ENCODE assay signal across 9 cellular contexts in the genomic region with DNA sequence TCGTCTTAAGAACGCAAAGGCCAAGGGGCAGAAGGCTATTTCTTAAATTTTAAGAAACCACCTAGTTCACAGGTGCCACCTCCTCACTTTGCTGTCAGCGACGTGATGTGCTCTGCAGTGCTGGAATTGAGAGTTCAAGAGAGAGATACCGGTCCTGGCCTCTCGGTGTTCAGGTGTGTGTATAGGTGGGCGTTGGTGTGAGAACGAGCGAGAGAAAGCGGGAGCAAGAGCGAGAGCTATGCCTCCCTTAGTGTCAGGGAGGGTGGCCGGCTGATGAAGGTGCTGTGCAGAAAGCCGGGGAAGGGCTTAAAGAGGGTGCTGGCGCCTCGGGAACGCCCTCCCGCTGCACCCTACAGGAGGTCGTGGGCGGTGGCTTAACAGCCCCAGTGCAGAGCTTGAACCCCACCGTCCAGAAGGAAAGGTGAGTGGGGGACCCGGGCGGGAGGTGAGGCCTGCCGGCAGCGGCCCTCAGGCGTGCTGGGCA.
DNase-seq lines count a peak whose midpoint lies in the region; ATAC-seq, FAIRE-seq and TF ChIP-seq lines count a peak whose summit lies in the region.
"Had no signal": no experiment of that assay in that cellular context is flagged by ENCODE, and none has a peak within 500 bp of the region (broad histone marks: within the 10 kb centered on the region; RNA-seq: fewer than 3 reads in every experiment).

No MANE protein-coding gene starts in this region.

- peak overlapping the region; percentile 95 for H3K4me2 ChIP-seq in GM12878 (ENCODE audit: control insufficient read depth, insufficient read depth)

- SMC1A ChIA-PET in GM12878 (lab: Charles Lee; ENCODE audit: uncharacterized antibody, unreplicated experiment), result interaction anchor here (0.7 to 3.4 kb wide), 3 partner anchors 64 to 115 kb away, joined by 3 to 20 read pairs (median 3); no protein-coding TSS in a partner anchor

- no peaks in the 10 kb centered on the region for H3K9me3 ChIP-seq in CD8-positive, alpha-beta memory T cell (ENCODE audit: low read length)
- H3K9me3 ChIP-seq in HUES64 (ENCODE audit: insufficient read depth, low read depth, low read length) (peaks cover 7% of the 10 kb centered on the region; the same call in 1 of the 2 replicates), GM12878 (replicated peaks; ENCODE audit: control insufficient read depth, insufficient read depth, low read length) (peaks cover 4% of the 10 kb centered on the region; the same call in 2 of the 3 replicates)

- intact Hi-C loops in GM12878 (cut with micrococcal nuclease; ENCODE audit: unreplicated experiment), result loop anchor here (5.0 to 10.0 kb wide), 2 partner anchors 102 to 230 kb away; no protein-coding TSS in a partner anchor

- H3K79me2 ChIP-seq in GM12878 (ENCODE audit: control insufficient read depth, insufficient read depth, low read length), result peaks cover 7% of the 10 kb centered on the region

- peaks cover 0 to 7% (median 0%) of the 10 kb centered on the region in 3 donors for H3K36me3 Mint-ChIP-seq in CD8-positive, alpha-beta memory T cell
- peaks cover 10% of the 10 kb centered on the region for H3K36me3 Mint-ChIP-seq in nephron (ENCODE audit: low read depth)

- H3K4me3 Mint-ChIP-seq in CD8-positive, alpha-beta memory T cell, result peak overlapping the region; percentile 64 to 89 (median 71)
- peak overlapping the region; percentile 66 to 82 (median 72) for H3K4me3 Mint-ChIP-seq in nephron

- TF ChIP-seq POLR2A in GM12878 (IDR thresholded peaks at IDR 0.05; ENCODE audit: low read depth, low read length), result no peak

- H3K4me3 ChIP-seq in CD8-positive, alpha-beta memory T cell (ENCODE audit: low read length), result no peak overlapping the region
- H3K4me3 ChIP-seq in HUES64 (ENCODE audit: low read length), result peak overlapping the region; percentile 68
- H3K4me3 ChIP-seq in GM12878, result peak overlapping the region; percentile 83

- CTCF ChIA-PET in CD8-positive, alpha-beta memory T cell (lab: Charles Lee), result no interaction called here
- CTCF ChIA-PET in GM12878 (lab: Yijun Ruan, JAX), result interaction anchor here (0.6 to 6.4 kb wide), 7 partner anchors 10 to 119 kb away, joined by 3 to 47 read pairs (median 6); no protein-coding TSS in a partner anchor

- H3K27ac ChIP-seq in CD8-positive, alpha-beta memory T cell (ENCODE audit: low read depth, low read length), result no peak overlapping the region
- no peak overlapping the region for H3K27ac ChIP-seq in HUES64 (ENCODE audit: low read depth, low read length)
- H3K27ac ChIP-seq in GM12878 (ENCODE audit: control insufficient read depth, insufficient read depth), result no peak overlapping the region

- peak overlapping the region in 1 of 8 donors; percentile 43 for H3K27ac Mint-ChIP-seq in CD8-positive, alpha-beta memory T cell
- H3K27ac Mint-ChIP-seq in nephron, result no peak overlapping the region

- H4K20me1 ChIP-seq in GM12878 (ENCODE audit: control insufficient read depth, insufficient read depth), result no peaks in the 10 kb centered on the region

- FAIRE-seq in GM12878 (lab: Jason Lieb, UNC), result no peak

- H3K27me3 Mint-ChIP-seq in CD8-positive, alpha-beta memory T cell, result peaks cover 61 to 85% of the 10 kb centered on the region in 2 donors
- peaks cover 89% of the 10 kb centered on the region for H3K27me3 Mint-ChIP-seq in nephron (ENCODE audit: low read depth)

- in situ Hi-C loops in GM12878 (cut with MboI), result loop anchor here (10.0 kb wide), 1 partner anchor 200 kb away; no protein-coding TSS in a partner anchor

- peak overlapping the region; percentile 46 for H2AFZ ChIP-seq in GM12878 (ENCODE audit: control insufficient read depth, low read depth, low read length)

- H3K9me3 Mint-ChIP-seq in CD8-positive, alpha-beta memory T cell, result peaks cover 8 to 21% (median 16%) of the 10 kb centered on the region in 5 donors
- peaks cover 31% of the 10 kb centered on the region for H3K9me3 Mint-ChIP-seq in nephron

- no peak for TF ChIP-seq EP300 in GM12878 (IDR thresholded peaks at IDR 0.05; ENCODE audit: borderline replicate concordance in 1 of 2, control insufficient read depth in 1 of 2, low read depth in 2 of 2, low read length in 2 of 2)

- POLR2A ChIA-PET in CD8-positive, alpha-beta memory T cell (lab: Charles Lee), result no interaction called here
- POLR2A ChIA-PET in GM12878 (lab: Charles Lee), result no interaction called here

- TF ChIP-seq CTCF in GM12878 (IDR thresholded peaks at IDR 0.05 in 2 of 3, conservative IDR thresholded peaks at IDR 0.05 in 1 of 3; ENCODE audit: control insufficient read depth in 2 of 3, extremely low read depth in 1 of 3, insufficient read depth in 1 of 3, low read depth in 3 of 3, low read length in 3 of 3) (no peak), nephron (IDR thresholded peaks at IDR 0.05; ENCODE audit: unreplicated experiment in 3 of 3) (no peak)

- RAD21 ChIA-PET in GM12878 (lab: Charles Lee; ENCODE audit: unreplicated experiment), result interaction anchor here (0.8 to 4.9 kb wide), 5 partner anchors 64 to 205 kb away, joined by 3 to 25 read pairs (median 20); no protein-coding TSS in a partner anchor

- peaks cover 68% of the 10 kb centered on the region for H3K27me3 ChIP-seq in CD8-positive, alpha-beta memory T cell (ENCODE audit: insufficient read depth, low read length, poor library complexity, severe bottlenecking)
- peaks cover 77% of the 10 kb centered on the region for H3K27me3 ChIP-seq in HUES64 (ENCODE audit: insufficient read depth, low read length)
- peaks cover 16 to 18% of the 10 kb centered on the region in 2 experiments for H3K27me3 ChIP-seq in GM12878 (replicated peaks in 1 of 2; ENCODE audit: control insufficient read depth in 2 of 2, insufficient read depth in 2 of 2, low read length in 1 of 2)

- peak; percentile 5; the same call in 2 of the 3 replicates for ATAC-seq in GM12878

- H3K4me1 ChIP-seq in CD8-positive, alpha-beta memory T cell (ENCODE audit: insufficient read depth, low read length), result peaks cover 36% of the 10 kb centered on the region
- H3K4me1 ChIP-seq in HUES64 (ENCODE audit: insufficient read depth, low read length) (peaks cover 2% of the 10 kb centered on the region; the same call in 1 of the 2 replicates), GM12878 (ENCODE audit: control insufficient read depth, insufficient read depth, low read length) (peaks cover 15% of the 10 kb centered on the region)

- BruUV-seq in GM12878 (replicated peaks; lab: Mats Ljungman, UMichigan), result no TSS peak

- no peaks in the 10 kb centered on the region for H3K36me3 ChIP-seq in CD8-positive, alpha-beta memory T cell (ENCODE audit: insufficient read depth, low read length)
- H3K36me3 ChIP-seq in HUES64 (ENCODE audit: insufficient read depth, low read length) (no peaks in the 10 kb centered on the region), GM12878 (ENCODE audit: control insufficient read depth in 2 of 2, insufficient read depth in 2 of 2, low read length in 1 of 2) (no peaks in the 10 kb centered on the region)

- H3K9ac ChIP-seq in HUES64 (ENCODE audit: low read depth, low read length) (no peak overlapping the region), GM12878 (ENCODE audit: control insufficient read depth, insufficient read depth, low read length) (no peak overlapping the region)

- no peak for DNase-seq in CD8-positive, alpha-beta memory T cell
- DNase-seq in GM12878 (ENCODE audit: low read depth, low spot score), result no peak
- DNase-seq in SIG-M5 (lab: John Stamatoyannopoulos, UW), result no peak
- DNase-seq in mucosa of gallbladder (ENCODE audit: low spot score), result no peak
- no peak for DNase-seq in HPDE6-E6E7 (ENCODE audit: extremely low spot score)
- no peak for DNase-seq in hepatic stellate cell (ENCODE audit: low spot score)
- DNase-seq: activated effector memory CD4-positive, alpha-beta T cell treated with Interleukin-2 at 50 U/mL for 16 hours had no signal

- H3K4me1 Mint-ChIP-seq in CD8-positive, alpha-beta memory T cell, result peaks cover 38 to 46% (median 46%) of the 10 kb centered on the region in 3 donors
- peaks cover 34% of the 10 kb centered on the region for H3K4me1 Mint-ChIP-seq in nephron

- no peak for TF ChIP-seq RAD21 in GM12878 (IDR thresholded peaks at IDR 0.05; ENCODE audit: insufficient read depth, low read depth, low read length)

- 7% methylated on average over 25 of the region's 25 CpGs for WGBS in HUES64
- WGBS in GM12878 (ENCODE audit: insufficient coverage, insufficient replicate concordance, low lambda C conversion rate, missing lambda C conversion rate), result 4% methylated on average over 25 of the region's 25 CpGs

TF ChIP-seq in GM12878, 131 proteins besides CTCF, POLR2A, EP300 and RAD21 (continues in another document):
- no peak for TF ChIP-seq SIN3A (IDR thresholded peaks at IDR 0.05; ENCODE audit: low read depth, low read length)
- TF ChIP-seq, protein P1, sequence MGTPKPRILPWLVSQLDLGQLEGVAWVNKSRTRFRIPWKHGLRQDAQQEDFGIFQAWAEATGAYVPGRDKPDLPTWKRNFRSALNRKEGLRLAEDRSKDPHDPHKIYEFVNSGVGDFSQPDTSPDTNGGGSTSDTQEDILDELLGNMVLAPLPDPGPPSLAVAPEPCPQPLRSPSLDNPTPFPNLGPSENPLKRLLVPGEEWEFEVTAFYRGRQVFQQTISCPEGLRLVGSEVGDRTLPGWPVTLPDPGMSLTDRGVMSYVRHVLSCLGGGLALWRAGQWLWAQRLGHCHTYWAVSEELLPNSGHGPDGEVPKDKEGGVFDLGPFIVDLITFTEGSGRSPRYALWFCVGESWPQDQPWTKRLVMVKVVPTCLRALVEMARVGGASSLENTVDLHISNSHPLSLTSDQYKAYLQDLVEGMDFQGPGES (IDR thresholded peaks at IDR 0.05), result no peak
- TF ChIP-seq, protein P2, sequence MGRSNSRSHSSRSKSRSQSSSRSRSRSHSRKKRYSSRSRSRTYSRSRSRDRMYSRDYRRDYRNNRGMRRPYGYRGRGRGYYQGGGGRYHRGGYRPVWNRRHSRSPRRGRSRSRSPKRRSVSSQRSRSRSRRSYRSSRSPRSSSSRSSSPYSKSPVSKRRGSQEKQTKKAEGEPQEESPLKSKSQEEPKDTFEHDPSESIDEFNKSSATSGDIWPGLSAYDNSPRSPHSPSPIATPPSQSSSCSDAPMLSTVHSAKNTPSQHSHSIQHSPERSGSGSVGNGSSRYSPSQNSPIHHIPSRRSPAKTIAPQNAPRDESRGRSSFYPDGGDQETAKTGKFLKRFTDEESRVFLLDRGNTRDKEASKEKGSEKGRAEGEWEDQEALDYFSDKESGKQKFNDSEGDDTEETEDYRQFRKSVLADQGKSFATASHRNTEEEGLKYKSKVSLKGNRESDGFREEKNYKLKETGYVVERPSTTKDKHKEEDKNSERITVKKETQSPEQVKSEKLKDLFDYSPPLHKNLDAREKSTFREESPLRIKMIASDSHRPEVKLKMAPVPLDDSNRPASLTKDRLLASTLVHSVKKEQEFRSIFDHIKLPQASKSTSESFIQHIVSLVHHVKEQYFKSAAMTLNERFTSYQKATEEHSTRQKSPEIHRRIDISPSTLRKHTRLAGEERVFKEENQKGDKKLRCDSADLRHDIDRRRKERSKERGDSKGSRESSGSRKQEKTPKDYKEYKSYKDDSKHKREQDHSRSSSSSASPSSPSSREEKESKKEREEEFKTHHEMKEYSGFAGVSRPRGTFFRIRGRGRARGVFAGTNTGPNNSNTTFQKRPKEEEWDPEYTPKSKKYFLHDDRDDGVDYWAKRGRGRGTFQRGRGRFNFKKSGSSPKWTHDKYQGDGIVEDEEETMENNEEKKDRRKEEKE (IDR thresholded peaks at IDR 0.05), result no peak
- no peak for TF ChIP-seq STAT3 (IDR thresholded peaks at IDR 0.05; ENCODE audit: low read depth, low read length)
- TF ChIP-seq SPI1 (IDR thresholded peaks at IDR 0.05; ENCODE audit: borderline replicate concordance, insufficient read depth, low read depth, low read length), result no peak
